In the genomic region with DNA sequence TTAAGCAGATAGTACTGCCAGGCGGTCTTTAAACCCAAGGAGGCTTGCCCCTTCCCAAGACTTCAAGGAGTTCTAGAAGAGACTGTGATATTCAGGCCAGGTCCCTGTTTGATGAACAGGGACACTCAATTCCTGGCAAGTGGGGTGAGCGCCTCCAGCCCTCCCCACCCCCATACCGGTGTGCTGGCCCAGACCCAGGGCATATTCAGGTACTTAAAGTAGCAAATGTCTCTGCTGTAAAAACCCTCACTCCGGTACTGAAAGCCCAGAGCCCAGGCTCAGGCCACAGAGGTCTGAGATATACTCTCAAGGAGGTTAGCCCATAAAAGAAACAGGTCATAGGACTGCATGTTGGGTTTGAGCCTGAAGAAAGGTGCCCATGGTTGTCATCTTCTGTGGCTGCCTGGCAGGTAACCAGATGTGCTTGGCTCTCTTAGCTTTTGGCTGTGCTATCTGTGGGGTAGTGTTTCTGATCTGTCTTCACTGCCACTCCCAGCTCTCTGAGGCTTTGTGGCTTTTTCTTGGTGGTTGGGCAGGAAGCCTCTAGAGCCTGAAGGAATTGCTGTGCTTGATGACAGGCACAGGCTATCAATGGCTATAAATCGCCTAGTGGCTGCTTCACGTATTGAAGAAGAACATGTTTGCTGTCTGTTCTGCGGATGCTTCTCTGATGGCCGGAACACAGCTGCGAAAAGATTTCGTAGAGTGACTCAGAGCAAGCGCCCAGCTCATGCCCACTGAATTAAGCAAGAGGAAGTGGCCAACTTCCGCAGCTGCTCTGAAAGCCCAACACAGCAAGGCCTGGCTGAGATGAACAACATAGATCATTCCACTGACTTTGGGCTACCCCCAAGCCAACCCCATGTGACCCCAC, we compare ENCODE assay signal across 8 cellular contexts.
DNase-seq lines count a peak whose midpoint lies in the region; ATAC-seq and TF ChIP-seq lines count a peak whose summit lies in the region.

No MANE protein-coding gene starts in this region.

- DNase-seq in T-helper 17 cell (peak; percentile 27 to 43 (median 37)), astrocyte of the cerebellum (ENCODE audit: low read depth) (peak; percentile 20), right lobe of liver (peak in 2 of 3 donors; percentile 65 to 67), DMS 273 treated with DMSO at 0.1 percent for 48 hours (lab: John Stamatoyannopoulos, UW) (no peak)
- peak; percentile 50 to 59 for DNase-seq in stimulated activated CD8-positive, alpha-beta memory T cell treated with anti-CD3 and anti-CD28 coated beads, Interleukin-15, amount 100 ng/mL, for 4 hours (ENCODE audit: low read depth in 2 of 2)

- peak overlapping the region; percentile 77 for H3K4me3 Mint-ChIP-seq in T-helper 17 cell

- H3K4me3 ChIP-seq in astrocyte of the cerebellum (ENCODE audit: low read depth, low read length) (no peak overlapping the region), right lobe of liver (no peak overlapping the region)

- H3K27ac ChIP-seq in right lobe of liver: peak overlapping the region; percentile 7 to 46 (median 31)

- peak overlapping the region; percentile 94 for H3K27ac Mint-ChIP-seq in T-helper 17 cell

- WGBS in right lobe of liver (ENCODE audit: insufficient coverage, low coverage, low lambda C conversion rate, missing lambda C conversion rate): 83% methylated on average over 10 of the region's 12 CpGs

- peaks cover 0 to 3% (median 0%) of the 10 kb centered on the region in 4 donors for H3K4me1 ChIP-seq in right lobe of liver

- TF ChIP-seq CTCF in astrocyte of the cerebellum (IDR thresholded peaks at IDR 0.05; ENCODE audit: low read depth, low read length, missing control alignments) (peak; percentile 17), right lobe of liver (IDR thresholded peaks at IDR 0.05) (peak in 1 of 4 donors; percentile 33)

- in situ Hi-C loops in astrocyte of the cerebellum (cut with HindIII; ENCODE audit: low sequenced_read_pairs): no loop called here

- no peaks in the 10 kb centered on the region for H3K27me3 Mint-ChIP-seq in T-helper 17 cell

- H3K36me3 ChIP-seq in right lobe of liver: no peaks in the 10 kb centered on the region

- H3K4me1 Mint-ChIP-seq in T-helper 17 cell: peaks cover 50% of the 10 kb centered on the region

- H3K27me3 ChIP-seq in right lobe of liver: no peaks in the 10 kb centered on the region

- intact Hi-C loops in right lobe of liver (cut with DNase I): no loop called here

- no peaks in the 10 kb centered on the region for H3K36me3 Mint-ChIP-seq in T-helper 17 cell (ENCODE audit: low read depth)

- ATAC-seq in GM18867 (IDR thresholded peaks at IDR 0.05; ENCODE audit: unreplicated experiment) (peak; percentile 87), HG03097 (IDR thresholded peaks at IDR 0.05; ENCODE audit: low FRiP score, unreplicated experiment) (peak; percentile 80), T-helper 17 cell (peak; percentile 92), right lobe of liver (peak; percentile 63 to 80 (median 66)), GM18519 (IDR thresholded peaks at IDR 0.05; ENCODE audit: low FRiP score, unreplicated experiment) (no peak)

- no peak for TF ChIP-seq POLR2A in right lobe of liver (IDR thresholded peaks at IDR 0.05)

- no peaks in the 10 kb centered on the region for H3K9me3 ChIP-seq in T-helper 17 cell (ENCODE audit: control insufficient read depth, low read length, poor library complexity, severe bottlenecking)
- H3K9me3 ChIP-seq in right lobe of liver: peaks cover 0 to 7% (median 0%) of the 10 kb centered on the region in 4 donors
